ENCODE assay signal across 8 cellular contexts in genomic region chrX:120629667-120630537, GRCh38. TPM values are rescaled to one million over a fixed set of nuclear protein-coding genes. Genes with fewer than 3 reads are reported as not detected.
DNase-seq lines count a peak whose midpoint lies in the region; ATAC-seq and TF ChIP-seq lines count a peak whose summit lies in the region.

Gene C1GALT1C1, minus strand, starts transcription at chrX:120630054. Its CDS starts 2,888 bp downstream, at chrX:120627166.

- H3K9me3 Mint-ChIP-seq in activated T-cell treated with anti-CD3 and anti-CD28 coated beads, Interleukin-2, amount 50 U/mL, for 24 hours = no peaks in the 10 kb centered on the region

- BruUV-seq in PC-9 (replicated peaks; lab: Mats Ljungman, UMichigan) = no TSS peak

- peaks cover 22% of the 10 kb centered on the region for H3K36me3 Mint-ChIP-seq in activated T-cell treated with anti-CD3 and anti-CD28 coated beads, Interleukin-2, amount 50 U/mL, for 24 hours (ENCODE audit: low read depth)

- H3K79me2 ChIP-seq in PC-9 (ENCODE audit: low read depth) = peaks cover 46% of the 10 kb centered on the region

- peaks cover 12% of the 10 kb centered on the region; the same call in 1 of the 2 replicates for H3F3A ChIP-seq in PC-9 (ENCODE audit: insufficient read depth, low read depth)

- WGBS in esophagus, 2 donors = 0 to 31% methylated on average over 59 to 68 of the region's 68 CpGs

- H3K9me2 ChIP-seq in PC-9 (ENCODE audit: insufficient read depth) = no peaks in the 10 kb centered on the region

- POLR2A ChIA-PET in PC-9 (lab: Charles Lee; ENCODE audit: unreplicated experiment) = no interaction called here

- H3K9ac ChIP-seq in mucosa of stomach (ENCODE audit: low read length) = peak within 1 kb of the TSS; percentile 84

- H3K36me3 ChIP-seq in PC-9 (ENCODE audit: low read depth) = peaks cover 16% of the 10 kb centered on the region
- no peaks in the 10 kb centered on the region for H3K36me3 ChIP-seq in esophagus (ENCODE audit: control insufficient read depth in 2 of 2, insufficient read depth in 2 of 2, low read length in 1 of 2)
- no peaks in the 10 kb centered on the region for H3K36me3 ChIP-seq in mucosa of stomach (ENCODE audit: control insufficient read depth, insufficient read depth, low read length)

- H4K20me1 ChIP-seq in PC-9 (ENCODE audit: insufficient read depth) = no peaks in the 10 kb centered on the region

- H3K9me3 ChIP-seq in PC-9 (ENCODE audit: insufficient read depth, low read depth) (no peaks in the 10 kb centered on the region), esophagus (ENCODE audit: control insufficient read depth in 2 of 2, insufficient read depth in 1 of 2, low read depth in 1 of 2, low read length in 1 of 2) (no peaks in the 10 kb centered on the region), mucosa of stomach (ENCODE audit: control insufficient read depth, low read length) (no peaks in the 10 kb centered on the region)

- H3K4me1 ChIP-seq in PC-9 (replicated peaks; ENCODE audit: insufficient read depth) = peaks cover 23% of the 10 kb centered on the region
- no peaks in the 10 kb centered on the region for H3K4me1 ChIP-seq in esophagus (ENCODE audit: control insufficient read depth in 2 of 2, insufficient read depth in 2 of 2, low read length in 1 of 2)
- H3K4me1 ChIP-seq in mucosa of stomach (ENCODE audit: control insufficient read depth, insufficient read depth, low read length) = no peaks in the 10 kb centered on the region

- H3K4me2 ChIP-seq in PC-9 = peak within 1 kb of the TSS; percentile 82

- H2AFZ ChIP-seq in PC-9 = peak within 1 kb of the TSS; percentile 83

- H3K4me3 Mint-ChIP-seq in activated T-cell treated with anti-CD3 and anti-CD28 coated beads, Interleukin-2, amount 50 U/mL, for 24 hours = peak within 1 kb of the TSS; percentile 88

- H3K27me3 ChIP-seq in PC-9 (ENCODE audit: insufficient read depth, low read depth) (no peaks in the 10 kb centered on the region), esophagus (ENCODE audit: control insufficient read depth in 1 of 2, insufficient read depth in 2 of 2, low read length in 2 of 2) (no peaks in the 10 kb centered on the region), mucosa of stomach (ENCODE audit: control insufficient read depth, insufficient read depth, low read length) (no peaks in the 10 kb centered on the region)

- peak; percentile 95 for ATAC-seq in GM21619 (IDR thresholded peaks at IDR 0.05; ENCODE audit: unreplicated experiment)

- peaks cover 26% of the 10 kb centered on the region for H3K4me1 Mint-ChIP-seq in activated T-cell treated with anti-CD3 and anti-CD28 coated beads, Interleukin-2, amount 50 U/mL, for 24 hours (ENCODE audit: low read depth)

- H3K4me3 ChIP-seq in Jurkat, Clone E6-1 (ENCODE audit: low read length) = peak within 1 kb of the TSS; percentile 73
- peak within 1 kb of the TSS; percentile 77 for H3K4me3 ChIP-seq in PC-9
- H3K4me3 ChIP-seq in esophagus (ENCODE audit: low read depth in 1 of 2, low read length in 2 of 2) = peak within 1 kb of the TSS; percentile 81 to 83
- H3K4me3 ChIP-seq in mucosa of stomach (ENCODE audit: low read length) = peak within 1 kb of the TSS; percentile 36

- peak within 1 kb of the TSS; percentile 98 for H3K27ac Mint-ChIP-seq in activated T-cell treated with anti-CD3 and anti-CD28 coated beads, Interleukin-2, amount 50 U/mL, for 24 hours

- CTCF ChIA-PET in PC-9 (lab: Charles Lee) = no interaction called here

- intact Hi-C loops in PC-9 (cut with micrococcal nuclease; ENCODE audit: unreplicated experiment) = loop anchor here (1.0 to 5.0 kb wide), 4 partner anchors 32 to 141 kb away; no protein-coding TSS in a partner anchor

- H3K27me3 Mint-ChIP-seq in activated T-cell treated with anti-CD3 and anti-CD28 coated beads, Interleukin-2, amount 50 U/mL, for 24 hours = no peaks in the 10 kb centered on the region

- DNase-seq in DMS153 (lab: John Stamatoyannopoulos, UW) = peak; percentile 97
- DNase-seq in Jurkat, Clone E6-1 (ENCODE audit: low read depth, low spot score) = peak; percentile 90
- peak; percentile 92 to 98 for DNase-seq in PC-9
- DNase-seq in activated T-cell treated with anti-CD3 and anti-CD28 coated beads, Interleukin-2, amount 50 U/mL, for 24 hours = peak; percentile 91
- DNase-seq in stimulated activated CD8-positive, alpha-beta memory T cell treated with anti-CD3 and anti-CD28 coated beads, Interleukin-7, amount 100 ng/mL, for 1 hour (ENCODE audit: low read depth in 2 of 2) = peak; percentile 74 to 76

- H3K27ac ChIP-seq in PC-9 (peak within 1 kb of the TSS; percentile 87), esophagus (ENCODE audit: low read depth in 2 of 2, low read length in 1 of 2) (peak within 1 kb of the TSS; percentile 96 to 98)

- TF ChIP-seq CTCF in PC-9 (conservative IDR thresholded peaks at IDR 0.05) = no peak

RNA-seq across cellular contexts. Expression of gene C1GALT1C1, which starts in this region (rescaled TPM):
- polyA plus RNA-seq in Jurkat, Clone E6-1 (2012; ENCODE audit: insufficient read depth, insufficient read length) = 12.3 TPM
- total RNA-seq in PC-9 (2021) = 32.7 and 38.4 TPM in 2 replicates
- polyA plus RNA-seq in esophagus = 10 to 100 TPM; 13.2 to 15.0 TPM

Comparison
In these comparisons a context has a peak if more than half of its experiments do, and no peak if none do; other contexts are left out.
1. Peak in every context shown above with its lines: DNase-seq, ATAC-seq, H3K4me3 ChIP-seq and H3K27ac ChIP-seq.